Comparison of ENCODE assay signal across 12 cellular contexts in genomic region chr12:47846294-47846996, GRCh38.
"Had no signal": no experiment of that assay in that cellular context is flagged by ENCODE, and none has a peak within 500 bp of the region (broad histone marks: within the 10 kb centered on the region; RNA-seq: fewer than 3 reads in every experiment).

No MANE protein-coding gene starts in this region.

- H3K36me3 ChIP-seq: left ventricle myocardium inferior, ovary, vagina had no signal

- H3K27ac ChIP-seq: heart right ventricle, left ventricle myocardium inferior, ovary, tibial artery, vagina had no signal

- H3K9me3 ChIP-seq: heart right ventricle, left ventricle myocardium inferior, ovary, tibial artery, vagina had no signal

- H3K27ac Mint-ChIP-seq: activated T-cell treated with anti-CD3 and anti-CD28 coated beads, Interleukin-2, amount 50 U/mL, for 72 hours had no signal

- H3K4me1 ChIP-seq: left ventricle myocardium inferior, tibial artery had no signal

- DNase-seq: activated CD4-positive, alpha-beta T cell treated with anti-CD3 and anti-CD28 coated beads, Interleukin-2, amount 50 U/mL, for 1 hour; activated CD4-positive, CD25-positive, alpha-beta regulatory T cell; activated naive CD4-positive, alpha-beta T cell; activated T-cell treated with anti-CD3 and anti-CD28 coated beads, Interleukin-2, amount 50 U/mL, for 72 hours; foreskin melanocyte; heart right ventricle; left ventricle myocardium inferior; nephron progenitor cell; ovary; stimulated activated CD4-positive, alpha-beta T cell treated with anti-CD3 and anti-CD28 coated beads, Interleukin-4, amount 100 ng/mL, for 4 hours had no signal

- H3K27me3 ChIP-seq: heart right ventricle, ovary, vagina had no signal

- H3K4me3 ChIP-seq: heart right ventricle, left ventricle myocardium inferior, ovary, tibial artery, vagina had no signal

- ATAC-seq: activated T-cell treated with anti-CD3 and anti-CD28 coated beads, Interleukin-2, amount 50 U/mL, for 72 hours; heart right ventricle had no signal

- H3K9me3 Mint-ChIP-seq: activated T-cell treated with anti-CD3 and anti-CD28 coated beads, Interleukin-2, amount 50 U/mL, for 72 hours; nephron progenitor cell had no signal

- H3K4me3 Mint-ChIP-seq: activated T-cell treated with anti-CD3 and anti-CD28 coated beads, Interleukin-2, amount 50 U/mL, for 72 hours; nephron progenitor cell had no signal
